In the genomic region with DNA sequence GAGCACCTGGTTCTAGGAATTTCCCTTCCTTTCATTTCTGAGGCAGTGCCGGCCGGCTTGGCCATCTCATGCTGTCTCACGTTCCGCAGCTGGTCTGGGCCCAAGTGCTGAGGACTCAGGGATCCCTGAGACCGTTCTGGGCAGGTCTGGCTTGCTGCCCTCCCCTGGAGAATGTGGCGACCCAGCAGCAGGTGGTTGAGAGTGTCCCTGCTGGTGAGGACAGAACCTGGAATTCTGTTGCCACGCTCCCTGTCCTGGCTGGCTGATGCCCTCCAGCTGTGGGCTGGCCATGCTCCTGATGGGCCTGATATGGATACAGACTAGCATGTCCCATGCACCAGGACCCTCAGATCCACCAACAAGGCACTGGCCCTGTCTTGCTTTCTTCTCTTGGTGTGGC, we compare ENCODE assay signal across 20 cellular contexts.
DNase-seq lines count a peak whose midpoint lies in the region; ATAC-seq, FAIRE-seq and TF ChIP-seq lines count a peak whose summit lies in the region.
"Had no signal": no experiment of that assay in that cellular context is flagged by ENCODE, and none has a peak within 500 bp of the region (broad histone marks: within the 10 kb centered on the region; RNA-seq: fewer than 3 reads in every experiment).

No MANE protein-coding gene starts in this region.

- no peak overlapping the region for H2AFZ ChIP-seq in IMR-90 (replicated peaks; ENCODE audit: low read length, poor library complexity)
- no peak overlapping the region for H2AFZ ChIP-seq in HepG2 (ENCODE audit: low read length)
- H2AFZ ChIP-seq in parathyroid adenoma, result no peak overlapping the region

- no peak overlapping the region for H4K8ac ChIP-seq in IMR-90 (ENCODE audit: low read depth in 2 of 2, low read length in 2 of 2)

- intact Hi-C loops in IMR-90 (cut with micrococcal nuclease), result no loop called here
- intact Hi-C loops in HepG2 (cut with micrococcal nuclease; ENCODE audit: unreplicated experiment), result no loop called here
- intact Hi-C loops in lower lobe of right lung (cut with DNase I), result no loop called here

- no peak for FAIRE-seq in HepG2 (lab: Jason Lieb, UNC)
- FAIRE-seq: GM12892, GM19239 had no signal

- TF ChIP-seq EP300 in HepG2 (IDR thresholded peaks at IDR 0.05; ENCODE audit: low read depth in 2 of 2, low read length in 2 of 2) (no peak), HepG2 (CRISPR knock-in tag; IDR thresholded peaks at IDR 0.05; ENCODE audit: borderline replicate concordance) (no peak)

- no peaks in the 10 kb centered on the region for H3K36me3 ChIP-seq in IMR-90 (ENCODE audit: control insufficient read depth, insufficient read depth, low read length)
- no peaks in the 10 kb centered on the region for H3K36me3 ChIP-seq in HepG2 (replicated peaks in 1 of 2; ENCODE audit: control insufficient read depth in 1 of 2, insufficient read depth in 2 of 2, low read length in 2 of 2)
- H3K36me3 ChIP-seq in parathyroid adenoma (ENCODE audit: control insufficient read depth, insufficient read depth, low read length), result no peaks in the 10 kb centered on the region
- H3K36me3 ChIP-seq in lower lobe of right lung, result no peaks in the 10 kb centered on the region
- H3K36me3 ChIP-seq: BLaER1 had no signal

- H3K23ac ChIP-seq in IMR-90 (ENCODE audit: low read depth, low read length), result no peak overlapping the region

- no peak overlapping the region for H3K4me2 ChIP-seq in IMR-90 (ENCODE audit: low read depth, low read length)
- H3K4me2 ChIP-seq in HepG2 (ENCODE audit: low read depth, low read length), result no peak overlapping the region
- peak overlapping the region; percentile 36 for H3K4me2 ChIP-seq in parathyroid adenoma (ENCODE audit: low read length)
- H3K4me2 ChIP-seq: BLaER1 had no signal

- CTCF ChIA-PET in IMR-90 (lab: Yijun Ruan, JAX) (no interaction called here), HepG2 (lab: Yijun Ruan, JAX; ENCODE audit: low intra/inter-chr PET ratio, low total read pairs) (no interaction called here)

- H3K4ac ChIP-seq in IMR-90 (ENCODE audit: low read depth, low read length), result no peak overlapping the region

- peak overlapping the region; percentile 3; the same call in 1 of the 2 replicates for H2AK5ac ChIP-seq in IMR-90 (ENCODE audit: low read depth, low read length)

- H3K14ac ChIP-seq in IMR-90 (replicated peaks; ENCODE audit: low read depth, low read length), result no peak overlapping the region

- H3K18ac ChIP-seq in IMR-90 (ENCODE audit: low read depth, low read length), result no peak overlapping the region

- DNase-seq in NCI-H146 (lab: John Stamatoyannopoulos, UW) (peak; percentile 18), NCI-H146 treated with DMSO at 0.1 percent for 48 hours (lab: John Stamatoyannopoulos, UW; ENCODE audit: unreplicated experiment) (no peak), IMR-90 (no peak), HepG2 (ENCODE audit: low spot score) (no peak), NCI-H345 (lab: John Stamatoyannopoulos, UW) (no peak), lower lobe of right lung (no peak)
- DNase-seq: 8988T; AML-193; Calu3; CD8-positive, alpha-beta memory T cell; DMS153; DMS79 treated with DMSO at 0.1 percent for 48 hours; EL; GDM1; HCEC 1CT had no signal

- no peak overlapping the region for H3K9ac ChIP-seq in IMR-90 (ENCODE audit: low read depth, low read length)
- no peak overlapping the region for H3K9ac ChIP-seq in HepG2 (ENCODE audit: insufficient read depth, low read depth, low read length)
- H3K9ac ChIP-seq in parathyroid adenoma, result no peak overlapping the region
- H3K9ac ChIP-seq: BLaER1 had no signal

- H3K9me3 ChIP-seq in IMR-90 (ENCODE audit: control insufficient read depth, insufficient read depth, low read length), result no peaks in the 10 kb centered on the region
- H3K9me3 ChIP-seq in HepG2 (ENCODE audit: low read length), result no peaks in the 10 kb centered on the region
- H3K9me3 ChIP-seq in parathyroid adenoma (ENCODE audit: control insufficient read depth, low read length), result no peaks in the 10 kb centered on the region
- no peaks in the 10 kb centered on the region for H3K9me3 ChIP-seq in lower lobe of right lung
- H3K9me3 ChIP-seq: BLaER1 had no signal

- TF ChIP-seq CTCF in IMR-90 (conservative IDR thresholded peaks at IDR 0.05; ENCODE audit: low read depth, low read length), result no peak
- no peak for TF ChIP-seq CTCF in HepG2 (CRISPR knock-in tag; IDR thresholded peaks at IDR 0.05)
- TF ChIP-seq CTCF in parathyroid adenoma (IDR thresholded peaks at IDR 0.05), result no peak
- no peak for TF ChIP-seq CTCF in lower lobe of right lung (IDR thresholded peaks at IDR 0.05)

- H3K79me1 ChIP-seq in IMR-90 (ENCODE audit: low read depth in 1 of 2, low read length in 2 of 2), result no peaks in the 10 kb centered on the region

- H3K27me3 ChIP-seq in IMR-90 (ENCODE audit: control insufficient read depth, insufficient read depth, low read length) (no peaks in the 10 kb centered on the region; the same call in 1 of the 2 replicates), HepG2 (ENCODE audit: control insufficient read depth in 1 of 2, insufficient read depth in 2 of 2, low read length in 2 of 2) (peaks cover 0 to 24% of the 10 kb centered on the region in 2 experiments; a peak in 4 of 5 replicates), parathyroid adenoma (ENCODE audit: control insufficient read depth, insufficient read depth, low read length) (no peaks in the 10 kb centered on the region), lower lobe of right lung (ENCODE audit: low read depth) (no peaks in the 10 kb centered on the region)
- H3K27me3 ChIP-seq: BLaER1 had no signal

- H2BK120ac ChIP-seq in IMR-90 (ENCODE audit: low read depth, low read length), result no peak overlapping the region

- H2BK15ac ChIP-seq in IMR-90 (ENCODE audit: low read depth, low read length), result no peak overlapping the region

- dilution Hi-C loops in IMR-90 (cut with HindIII; ENCODE audit: low sequenced_read_pairs, unreplicated experiment), result no loop called here

- POLR2A ChIA-PET in IMR-90 (lab: Charles Lee; ENCODE audit: unreplicated experiment), result no interaction called here
- POLR2A ChIA-PET in HepG2 (lab: Yijun Ruan, JAX), result no interaction called here

- H3K4me1 ChIP-seq in IMR-90 (ENCODE audit: control insufficient read depth, insufficient read depth, low read length) (peaks cover 7% of the 10 kb centered on the region), HepG2 (ENCODE audit: insufficient read depth, low read length) (peaks cover 2% of the 10 kb centered on the region; the same call in 1 of the 2 replicates), parathyroid adenoma (peaks cover 42% of the 10 kb centered on the region), lower lobe of right lung (no peaks in the 10 kb centered on the region)
- H3K4me1 ChIP-seq: BLaER1 had no signal

- TF ChIP-seq POLR2A in IMR-90 (IDR thresholded peaks at IDR 0.05; ENCODE audit: low read depth, low read length) (no peak), HepG2 (IDR thresholded peaks at IDR 0.05; ENCODE audit: insufficient read depth in 1 of 2, low read depth in 2 of 2, low read length in 2 of 2) (no peak)

- no TSS peak for BruUV-seq in IMR-90 (replicated peaks; lab: Mats Ljungman, UMichigan)
- BruUV-seq in HepG2 (replicated peaks; lab: Mats Ljungman, UMichigan), result no TSS peak

- no peak overlapping the region for H2BK20ac ChIP-seq in IMR-90 (ENCODE audit: low read depth, low read length)

- H3K4me3 ChIP-seq in IMR-90 (ENCODE audit: insufficient read depth, low read depth, low read length) (no peak overlapping the region), HepG2 (replicated peaks in 1 of 3; ENCODE audit: insufficient read depth in 1 of 3, low read depth in 2 of 3, low read length in 3 of 3) (no peak overlapping the region), parathyroid adenoma (ENCODE audit: low read depth, low read length) (no peak overlapping the region), lower lobe of right lung (no peak overlapping the region)
- H3K4me3 ChIP-seq: BLaER1 had no signal

- H2AK9ac ChIP-seq in IMR-90 (replicated peaks; ENCODE audit: low read depth, low read length, poor library complexity), result no peak overlapping the region

- WGBS in IMR-90 (ENCODE audit: extremely low coverage in 2 of 2, insufficient read length in 1 of 2), 2 experiments, result 73% methylated on average over 2 of the region's 7 CpGs; no CpG with 5 or more reads in 1 of the 2 experiments
- no CpG with 5 or more reads among the region's 7 CpGs for WGBS in HepG2 (ENCODE audit: low lambda C conversion rate)

- H3K79me2 ChIP-seq in HepG2 (ENCODE audit: insufficient read depth, low read length) (no peaks in the 10 kb centered on the region), parathyroid adenoma (no peaks in the 10 kb centered on the region)

- no peak for ATAC-seq in IMR-90 (ENCODE audit: low read depth)
- peak; percentile 76 for ATAC-seq in HepG2
- no peak for ATAC-seq in lower lobe of right lung
- ATAC-seq in GM19023 (IDR thresholded peaks at IDR 0.05; ENCODE audit: unreplicated experiment), result no peak

- no peak overlapping the region for H4K91ac ChIP-seq in IMR-90 (ENCODE audit: insufficient read depth, low read depth, low read length)

- H3K27ac ChIP-seq in IMR-90 (ENCODE audit: insufficient read depth, low read length) (no peak overlapping the region), HepG2 (ENCODE audit: extremely low read length, insufficient read depth, low read length) (no peak overlapping the region), parathyroid adenoma (no peak overlapping the region), lower lobe of right lung (no peak overlapping the region)
- H3K27ac ChIP-seq: BLaER1 had no signal

- H2BK5ac ChIP-seq in IMR-90 (ENCODE audit: low read depth, low read length, poor library complexity, severe bottlenecking), result no peak overlapping the region

- H4K20me1 ChIP-seq in IMR-90 (ENCODE audit: insufficient read depth, low read length), result no peaks in the 10 kb centered on the region
- H4K20me1 ChIP-seq in HepG2 (ENCODE audit: insufficient read depth, low read length), result no peaks in the 10 kb centered on the region
- H4K20me1 ChIP-seq: BLaER1 had no signal

- TF ChIP-seq RAD21 in IMR-90 (IDR thresholded peaks at IDR 0.05; ENCODE audit: low read length) (no peak), HepG2 (CRISPR knock-in tag; IDR thresholded peaks at IDR 0.05) (no peak)

- in situ Hi-C loops in IMR-90 (cut with MboI; ENCODE audit: low sequenced_read_pairs) (no loop called here), HepG2 (cut with HindIII; ENCODE audit: extremely low pct_ligation_motif_present, low pct_unique_long_range_greater_than_20kb) (no loop called here)

- peaks cover 8% of the 10 kb centered on the region for H3K9me1 ChIP-seq in IMR-90 (ENCODE audit: insufficient read depth, low read length)

- no peak overlapping the region for H3K56ac ChIP-seq in IMR-90 (ENCODE audit: extremely low read depth, insufficient read depth, low read length)

- H4K5ac ChIP-seq in IMR-90 (ENCODE audit: low read depth, low read length), result no peak overlapping the region

TF ChIP-seq in IMR-90, 13 proteins besides CTCF, POLR2A, EP300 and RAD21 (continues in another document):
- TF ChIP-seq NFE2L2 (IDR thresholded peaks at IDR 0.05; ENCODE audit: low read depth, low read length) (no peak), CEBPB (IDR thresholded peaks at IDR 0.05; ENCODE audit: low read depth, low read length) (no peak), RFX5 (IDR thresholded peaks at IDR 0.05; ENCODE audit: low read depth, low read length) (no peak)

TF ChIP-seq in HepG2, 621 proteins besides CTCF, POLR2A, EP300 and RAD21 (continues in another document):
- TF ChIP-seq RARG (CRISPR knock-in tag; IDR thresholded peaks at IDR 0.05; ENCODE audit: low read depth), result no peak
